Comparison of ENCODE assay signal across 9 cellular contexts in the genomic region with DNA sequence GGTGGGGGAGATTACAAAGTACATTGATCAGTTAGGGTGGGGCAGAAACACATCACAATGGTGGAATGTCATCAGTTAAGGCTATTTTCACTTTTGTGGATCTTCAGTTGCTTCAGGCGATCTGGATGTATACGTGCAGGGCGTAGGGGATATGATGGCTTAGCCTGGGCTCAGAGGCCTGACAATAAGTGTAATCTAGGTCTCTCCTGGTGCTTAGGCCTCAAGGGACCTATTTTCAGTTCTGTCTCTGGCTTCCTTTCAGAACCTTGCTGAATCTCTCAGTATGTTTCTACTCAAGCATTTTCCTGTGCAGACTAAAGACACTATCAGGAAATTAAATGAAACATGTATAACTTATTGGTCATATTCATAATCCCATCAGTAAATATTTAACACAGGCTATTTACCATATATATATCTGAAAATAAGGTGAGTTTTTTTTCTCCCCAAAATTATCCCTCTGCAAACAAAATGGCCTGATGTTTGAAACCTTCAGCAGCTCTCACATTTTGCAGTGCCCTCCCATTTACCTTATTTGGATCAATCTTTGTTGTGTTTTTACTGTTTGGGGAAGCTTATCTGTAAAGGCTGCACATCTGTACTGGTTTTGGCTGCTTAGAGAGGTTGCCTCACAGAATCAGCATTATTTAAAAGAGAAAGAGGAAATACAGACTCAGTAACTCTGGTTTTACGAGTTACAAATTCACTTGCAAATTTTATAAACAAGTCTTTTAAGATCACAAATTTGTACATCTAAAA. TPM values are rescaled to one million over a fixed set of nuclear protein-coding genes. Genes with fewer than 3 reads are reported as not detected.
DNase-seq lines count a peak whose midpoint lies in the region; ATAC-seq, FAIRE-seq and TF ChIP-seq lines count a peak whose summit lies in the region.
"Had no signal": no experiment of that assay in that cellular context is flagged by ENCODE, and none has a peak within 500 bp of the region (broad histone marks: within the 10 kb centered on the region; RNA-seq: fewer than 3 reads in every experiment).

No MANE protein-coding gene starts in this region.

- H3K27ac ChIP-seq in prostate gland = peak overlapping the region; percentile 20 to 37
- H3K27ac ChIP-seq: body of pancreas had no signal

- no peaks in the 10 kb centered on the region for H3K4me1 ChIP-seq in prostate gland (replicated peaks)

- no peaks in the 10 kb centered on the region for H3K9me3 ChIP-seq in prostate gland
- H3K9me3 ChIP-seq: body of pancreas had no signal

- peak overlapping the region; percentile 49 for H3K4me3 ChIP-seq in NB4 (ENCODE audit: low read depth, low read length)
- H3K4me3 ChIP-seq in prostate gland = no peak overlapping the region
- H3K4me3 ChIP-seq: body of pancreas had no signal

- 72% methylated on average over 4 of the region's 4 CpGs for WGBS in prostate gland

- ATAC-seq in HG02884 (IDR thresholded peaks at IDR 0.05; ENCODE audit: unreplicated experiment) = peak; percentile 48
- ATAC-seq: body of pancreas had no signal

- peak; percentile 88 for FAIRE-seq in GM19239 (lab: Jason Lieb, UNC)

- intact Hi-C loops in prostate gland (cut with DNase I) = loop anchor here (5.0 kb wide), 2 partner anchors 67 to 78 kb away; a partner anchor contains a TSS

- no peaks in the 10 kb centered on the region for H3K36me3 ChIP-seq in prostate gland

- no peaks in the 10 kb centered on the region for H3K27me3 ChIP-seq in prostate gland (replicated peaks; ENCODE audit: insufficient read depth)
- H3K27me3 ChIP-seq: body of pancreas had no signal

- DNase-seq in GM19239 (ENCODE audit: insufficient read length, low spot score) (peak; percentile 17), NB4 (ENCODE audit: low read depth) (peak; percentile 79), prostate gland (ENCODE audit: low spot score) (no peak), DMS 273 treated with DMSO at 0.1 percent for 48 hours (lab: John Stamatoyannopoulos, UW) (no peak), NCI-H1048 (lab: John Stamatoyannopoulos, UW) (no peak), A172 (ENCODE audit: low spot score) (no peak), NCI-H345 treated with DMSO at 0.1 percent for 48 hours (lab: John Stamatoyannopoulos, UW; ENCODE audit: unreplicated experiment) (no peak)
- DNase-seq: body of pancreas had no signal

- TF ChIP-seq CTCF in NB4 (IDR thresholded peaks at IDR 0.05; ENCODE audit: low read depth, low read length) = no peak
- no peak for TF ChIP-seq CTCF in prostate gland (IDR thresholded peaks at IDR 0.05)

- no peak for TF ChIP-seq POLR2A in NB4 (IDR thresholded peaks at IDR 0.05; ENCODE audit: extremely low read depth, insufficient read length)
- TF ChIP-seq POLR2A in prostate gland (IDR thresholded peaks at IDR 0.05) = no peak

RNA-seq across cellular contexts. Expression of a gene that starts 2.3 kb away (rescaled TPM):
- 10 to 100 TPM in 1 of 2 donors, 1 to 10 TPM in 1; 9.4 to 17.1 TPM for total RNA-seq in prostate gland
- total RNA-seq in A172 (2014; rRNA removed; shearing (Covaris generic)) = 9.8 and 13.7 TPM in 2 replicates

Comparison
In these comparisons a context has a peak if more than half of its experiments do, and no peak if none do; other contexts are left out.
1. DNase-seq: peak in GM19239 (single experiment) and NB4 (single experiment); none in prostate gland (single experiment), DMS 273 treated with DMSO at 0.1 percent for 48 hours (single experiment), NCI-H1048 (single experiment), A172 (single experiment) and NCI-H345 treated with DMSO at 0.1 percent for 48 hours (single experiment).